ENCODE assay signal across 8 cellular contexts in the genomic region with DNA sequence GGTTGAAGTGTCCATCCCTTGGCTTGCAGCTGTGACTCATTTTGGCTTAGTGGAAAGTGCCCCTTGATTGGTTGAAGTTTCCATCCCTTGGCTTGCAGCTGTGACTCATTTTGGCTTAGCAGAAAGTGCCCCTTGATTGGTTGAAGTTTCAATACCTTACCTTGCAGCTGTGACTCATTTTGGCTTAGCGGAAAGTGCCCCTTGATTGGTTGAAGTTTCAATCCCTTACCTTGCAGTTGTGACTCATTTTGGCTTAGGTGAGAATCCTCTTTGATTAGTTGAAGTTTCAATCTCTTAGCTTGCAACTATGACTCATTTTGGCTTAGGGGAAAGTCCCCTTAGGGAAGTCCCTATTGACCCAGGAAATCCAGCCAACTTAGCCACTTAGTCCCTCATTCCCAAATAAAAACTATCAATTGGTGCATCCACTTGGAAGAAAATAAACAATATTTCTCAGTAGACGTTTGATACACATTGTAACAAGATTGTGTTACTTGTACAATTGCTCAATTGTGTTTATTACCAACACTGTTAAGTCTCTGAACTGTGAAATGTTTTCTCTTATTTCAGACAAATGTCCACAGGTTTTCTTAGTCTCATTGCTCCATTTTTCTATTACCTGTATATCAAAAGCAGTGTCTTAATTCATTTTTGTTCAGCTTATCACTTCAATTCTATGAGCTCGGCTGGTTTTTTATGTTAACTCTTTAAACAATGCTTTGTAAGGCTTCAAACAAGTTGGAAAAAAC.
DNase-seq lines count a peak whose midpoint lies in the region; ATAC-seq and FAIRE-seq lines count a peak whose summit lies in the region.

No MANE protein-coding gene starts in this region.

- peak; percentile 83 for FAIRE-seq in RCC 7860 (lab: Jason Lieb, UNC)

- intact Hi-C loops in left colon (cut with DNase I, micrococcal nuclease), result no loop called here

- ATAC-seq in GM18870 (IDR thresholded peaks at IDR 0.05; ENCODE audit: unreplicated experiment) (peak; percentile 96), HG02642 (IDR thresholded peaks at IDR 0.05; ENCODE audit: poor library complexity, unreplicated experiment) (peak; percentile 86), left colon (no peak)

- DNase-seq in RCC 7860 (ENCODE audit: low spot score), result peak; percentile 88
- DNase-seq in mucosa of gallbladder (ENCODE audit: low spot score), result peak; percentile 20
- DNase-seq in ureter (ENCODE audit: low spot score), result no peak
- no peak for DNase-seq in COLO829 (ENCODE audit: low spot score)
- no peak for DNase-seq in SKM-1 (lab: John Stamatoyannopoulos, UW; ENCODE audit: unreplicated experiment)
- no peak for DNase-seq in left colon

Comparison
In these comparisons a context has a peak if more than half of its experiments do, and no peak if none do; other contexts are left out.
1. DNase-seq: peak in RCC 7860 (single experiment) and mucosa of gallbladder (single experiment); none in ureter (single experiment), COLO829 (single experiment), SKM-1 (single experiment) and left colon (0 of 2).